ENCODE assay signal across 10 cellular contexts in genomic region chr19:17687141-17687856, GRCh38. TPM values are rescaled to one million over a fixed set of nuclear protein-coding genes. Genes with fewer than 3 reads are reported as not detected.
DNase-seq lines count a peak whose midpoint lies in the region; ATAC-seq and TF ChIP-seq lines count a peak whose summit lies in the region.
"Had no signal": no experiment of that assay in that cellular context is flagged by ENCODE, and none has a peak within 500 bp of the region (broad histone marks: within the 10 kb centered on the region; RNA-seq: fewer than 3 reads in every experiment).

No MANE protein-coding gene starts in this region.

- H3K4me3 ChIP-seq in CD4-positive, alpha-beta memory T cell (ENCODE audit: low read length in 2 of 2) = no peak overlapping the region
- H3K4me3 ChIP-seq in HUES64 (ENCODE audit: low read length) (peak overlapping the region; percentile 81), neural cell (ENCODE audit: low read length) (peak overlapping the region; percentile 99)

- peaks cover 44 to 56% of the 10 kb centered on the region in 2 donors for H3K27me3 Mint-ChIP-seq in CD4-positive, alpha-beta memory T cell
- H3K27me3 Mint-ChIP-seq in chondrocyte (ENCODE audit: low read depth) = peaks cover 8% of the 10 kb centered on the region

- peak overlapping the region in 2 of 7 donors; percentile 22 to 59 for H3K27ac Mint-ChIP-seq in CD4-positive, alpha-beta memory T cell
- H3K27ac Mint-ChIP-seq in chondrocyte (ENCODE audit: unreplicated experiment) = no peak overlapping the region

- intact Hi-C loops in CD4-positive, alpha-beta memory T cell (cut with micrococcal nuclease) = no loop called here

- H3K9ac ChIP-seq in HUES64 (ENCODE audit: low read depth, low read length) = peak overlapping the region; percentile 64
- H3K9ac ChIP-seq in neural cell (ENCODE audit: low read length) = peak overlapping the region; percentile 89

- no peaks in the 10 kb centered on the region for H3K79me2 ChIP-seq in neural cell (replicated peaks; ENCODE audit: insufficient read depth, low read length)

- H3K9me3 Mint-ChIP-seq in CD4-positive, alpha-beta memory T cell = peaks cover 0 to 6% (median 1%) of the 10 kb centered on the region in 8 donors
- H3K9me3 Mint-ChIP-seq in chondrocyte (ENCODE audit: low read depth) = no peaks in the 10 kb centered on the region

- CTCF ChIA-PET in CD4-positive, alpha-beta memory T cell (lab: Charles Lee; ENCODE audit: partially characterized antibody) = no interaction called here

- WGBS in HUES64 = under 1% methylated on average over 17 of the region's 24 CpGs

- TF ChIP-seq RAD21 in neural cell (conservative IDR thresholded peaks at IDR 0.05) = no peak

- H3K27ac ChIP-seq in CD4-positive, alpha-beta memory T cell (ENCODE audit: low read depth, low read length) = no peak overlapping the region
- peak overlapping the region; percentile 91 for H3K27ac ChIP-seq in HUES64 (ENCODE audit: low read depth, low read length)
- peak overlapping the region; percentile 63 for H3K27ac ChIP-seq in neural cell (ENCODE audit: low read length)
- H3K27ac ChIP-seq: psoas muscle had no signal

- no peak for TF ChIP-seq CTCF in chondrocyte (IDR thresholded peaks at IDR 0.05)
- TF ChIP-seq CTCF in neural cell (IDR thresholded peaks at IDR 0.05; ENCODE audit: poor library complexity, severe bottlenecking) = no peak

- POLR2A ChIA-PET in CD4-positive, alpha-beta memory T cell (lab: Charles Lee; ENCODE audit: partially characterized antibody) = no interaction called here

- peaks cover 0 to 4% of the 10 kb centered on the region in 2 donors for H3K36me3 Mint-ChIP-seq in CD4-positive, alpha-beta memory T cell
- no peaks in the 10 kb centered on the region for H3K36me3 Mint-ChIP-seq in chondrocyte (ENCODE audit: low read depth)

- no peaks in the 10 kb centered on the region for H4K20me1 ChIP-seq in neural cell (ENCODE audit: insufficient read depth)

- peak overlapping the region; percentile 76 for H3K4me2 ChIP-seq in neural cell (ENCODE audit: low read length)

- TF ChIP-seq EP300 in neural cell (conservative IDR thresholded peaks at IDR 0.05; ENCODE audit: poor library complexity, severe bottlenecking) = no peak

- peaks cover 17% of the 10 kb centered on the region for H3K4me1 ChIP-seq in CD4-positive, alpha-beta memory T cell (ENCODE audit: insufficient read depth, low read length)
- peaks cover 8% of the 10 kb centered on the region; the same call in 1 of the 2 replicates for H3K4me1 ChIP-seq in HUES64 (ENCODE audit: insufficient read depth, low read length)

- no peaks in the 10 kb centered on the region for H3K36me3 ChIP-seq in CD4-positive, alpha-beta memory T cell (ENCODE audit: insufficient read depth, low read length)
- no peaks in the 10 kb centered on the region for H3K36me3 ChIP-seq in HUES64 (ENCODE audit: insufficient read depth, low read length)
- no peaks in the 10 kb centered on the region for H3K36me3 ChIP-seq in neural cell (ENCODE audit: insufficient read depth, low read length)

- H2AFZ ChIP-seq in neural cell (ENCODE audit: low read depth, low read length) = peak overlapping the region; percentile 27

- DNase-seq in CD4-positive, alpha-beta memory T cell = no peak
- DNase-seq in chondrocyte (ENCODE audit: low spot score) = no peak
- DNase-seq in NCI-H128 (lab: John Stamatoyannopoulos, UW; ENCODE audit: unreplicated experiment) = no peak
- no peak for DNase-seq in middle frontal gyrus (ENCODE audit: extremely low spot score, low spot score)
- DNase-seq in NCI-H1694 (lab: John Stamatoyannopoulos, UW) = no peak

- peaks cover 7 to 22% (median 15%) of the 10 kb centered on the region in 4 donors for H3K4me1 Mint-ChIP-seq in CD4-positive, alpha-beta memory T cell
- H3K4me1 Mint-ChIP-seq in chondrocyte (ENCODE audit: low read depth) = peaks cover 21% of the 10 kb centered on the region

- H3K9me2 ChIP-seq in neural cell (ENCODE audit: insufficient read depth, low read length) = no peaks in the 10 kb centered on the region

- H3K4me3 Mint-ChIP-seq in CD4-positive, alpha-beta memory T cell = peak overlapping the region in 6 of 8 donors; percentile 53 to 82 (median 68)
- peak overlapping the region; percentile 74 for H3K4me3 Mint-ChIP-seq in chondrocyte (ENCODE audit: unreplicated experiment)
- H3K4me3 Mint-ChIP-seq: activated T-cell treated with anti-CD3 and anti-CD28 coated beads, Interleukin-2, amount 50 U/mL, for 4 hours had no signal

- no peak for ATAC-seq in GM21737 (IDR thresholded peaks at IDR 0.05; ENCODE audit: unreplicated experiment)

- no peaks in the 10 kb centered on the region for H3F3A ChIP-seq in neural cell (ENCODE audit: insufficient read depth, low read length, poor library complexity, severe bottlenecking)

- H3K9me3 ChIP-seq in CD4-positive, alpha-beta memory T cell (ENCODE audit: control insufficient read depth in 1 of 2, low read length in 2 of 2) = no peaks in the 10 kb centered on the region
- H3K9me3 ChIP-seq in HUES64 (ENCODE audit: insufficient read depth, low read depth, low read length) (no peaks in the 10 kb centered on the region), neural cell (ENCODE audit: low read length) (no peaks in the 10 kb centered on the region)
- H3K9me3 ChIP-seq: psoas muscle had no signal

- H3K27me3 ChIP-seq in CD4-positive, alpha-beta memory T cell (ENCODE audit: insufficient read depth, low read length) = peaks cover 14% of the 10 kb centered on the region
- H3K27me3 ChIP-seq in HUES64 (ENCODE audit: insufficient read depth, low read length) (no peaks in the 10 kb centered on the region), neural cell (ENCODE audit: insufficient read depth, low read depth, low read length) (no peaks in the 10 kb centered on the region)

TF ChIP-seq in neural cell, 6 proteins besides CTCF, POLR2A, EP300 and RAD21:
- TF ChIP-seq EZH2 (IDR thresholded peaks at IDR 0.05; ENCODE audit: borderline replicate concordance, insufficient read depth, low read length, poor library complexity, severe bottlenecking) = no peak
- TF ChIP-seq REST (IDR thresholded peaks at IDR 0.05; ENCODE audit: borderline replicate concordance) = no peak
- no peak for TF ChIP-seq SMC3 (conservative IDR thresholded peaks at IDR 0.05; ENCODE audit: poor library complexity)
- TF ChIP-seq POLR2AphosphoS5 (IDR thresholded peaks at IDR 0.05) = no peak
- TF ChIP-seq MXI1 (conservative IDR thresholded peaks at IDR 0.05; ENCODE audit: poor library complexity, severe bottlenecking) = no peak
- no peak for TF ChIP-seq TAF1 (IDR thresholded peaks at IDR 0.05; ENCODE audit: low read depth)

RNA-seq across cellular contexts. Expression of gene UNC13A, which starts 0.9 kb away (rescaled TPM):
- total RNA-seq in CD4-positive, alpha-beta memory T cell = under 1 TPM; 0.06 to 0.09 TPM
- not detected for polyA plus RNA-seq in CD4-positive, alpha-beta memory T cell
- polyA plus RNA-seq in HUES64 (2013, experiment 1 of 2) = 14.9 TPM
- 14.0 TPM for polyA plus RNA-seq in HUES64 (2013, experiment 2 of 2)
- 2.0 to 3.9 TPM (median 2.1 TPM) in 3 replicates for total RNA-seq in chondrocyte
- polyA plus RNA-seq in neural cell = 7.8 and 7.9 TPM in 2 replicates
- 30.9 and 33.2 TPM in 2 replicates for polyA minus RNA-seq in neural cell

RNA-seq across cellular contexts. Expression of gene MAP1S, which starts 32.0 kb away (rescaled TPM):
- total RNA-seq in CD4-positive, alpha-beta memory T cell = 10 to 100 TPM; 59.1 to 64.9 TPM
- polyA plus RNA-seq in CD4-positive, alpha-beta memory T cell = 10 to 100 TPM in 1 of 2 donors, 1 to 10 TPM in 1; 8.2 to 48.9 TPM
- 35.1 TPM for polyA plus RNA-seq in HUES64 (2013, experiment 1 of 2)
- polyA plus RNA-seq in HUES64 (2013, experiment 2 of 2) = 38.5 TPM
- 34.7 to 64.4 TPM (median 61.3 TPM) in 3 replicates for total RNA-seq in chondrocyte
- polyA plus RNA-seq in neural cell = 5.8 and 14.0 TPM in 2 replicates
- polyA minus RNA-seq in neural cell = 30.9 and 37.0 TPM in 2 replicates

Comparison
In these comparisons a context has a peak if more than half of its experiments do, and no peak if none do; other contexts are left out.
1. H3K4me3 ChIP-seq: peak in HUES64 (single experiment) and neural cell (single experiment); none in CD4-positive, alpha-beta memory T cell (0 of 2).